In genomic region chr3:37015631-37016030, GRCh38 we compare ENCODE assay signal across 17 cellular contexts. TPM values are rescaled to one million over a fixed set of nuclear protein-coding genes. Genes with fewer than 3 reads are reported as not detected.
A peak's percentile ranks its signal among the peaks of the same experiment; 100 is the strongest.
DNase-seq lines count a peak whose midpoint lies in the region; ATAC-seq and TF ChIP-seq lines count a peak whose summit lies in the region.
"Had no signal": no experiment of that assay in that cellular context is flagged by ENCODE, and none has a peak within 500 bp of the region (broad histone marks: within the 10 kb centered on the region; RNA-seq: fewer than 3 reads in every experiment).

No MANE protein-coding gene starts in this region.

- H3K4me3 ChIP-seq in heart right ventricle (no peak overlapping the region), right atrium auricular region (no peak overlapping the region)
- H3K4me3 ChIP-seq: BLaER1 treated with 17β-estradiol and CSF1 and Interleukin-3, amounts not matched to agents 10 nM and 100 nM had no signal

- H3K27me3 ChIP-seq in heart right ventricle (no peaks in the 10 kb centered on the region), right atrium auricular region (no peaks in the 10 kb centered on the region)
- H3K27me3 ChIP-seq: BLaER1 treated with 17β-estradiol and CSF1 and Interleukin-3, amounts not matched to agents 10 nM and 100 nM had no signal

- H3K36me3 ChIP-seq in heart right ventricle: peaks cover 0 to 98% (median 42%) of the 10 kb centered on the region in 9 donors
- H3K36me3 ChIP-seq in right atrium auricular region: peaks cover 50% of the 10 kb centered on the region

- H3K9me3 Mint-ChIP-seq in stimulated activated effector memory CD8-positive, alpha-beta T cell treated with anti-CD3 and anti-CD28 coated beads, Interleukin-12 subunit alpha, Interleukin-12 subunit beta, amount 100 ng/mL, for 72 hours: no peaks in the 10 kb centered on the region
- H3K9me3 Mint-ChIP-seq: CD8-positive, alpha-beta T cell; H9 had no signal

- 42 to 61% methylated on average over 5 of the region's 5 CpGs for WGBS in heart right ventricle, 2 donors

- intact Hi-C loops in Right ventricle myocardium inferior (cut with DNase I): loop anchor here (1.0 to 5.0 kb wide), 2 partner anchors 22 to 37 kb away; partner anchors contain the start of genes EPM2AIP1 and MLH1
- intact Hi-C loops in cardiac septum (cut with DNase I): loop anchor here (5.0 kb wide), 1 partner anchor 37 kb away; no protein-coding TSS in a partner anchor
- intact Hi-C loops in heart right ventricle (cut with DNase I): loop anchor here in 3 of 10 donors (2.0 to 5.0 kb wide), 2 partner anchors 23 to 37 kb away; partner anchors contain the start of genes EPM2AIP1 (in 1 of the 3) and MLH1 (in 1 of the 3)

- no peaks in the 10 kb centered on the region for H3K36me3 Mint-ChIP-seq in stimulated activated effector memory CD8-positive, alpha-beta T cell treated with anti-CD3 and anti-CD28 coated beads, Interleukin-12 subunit alpha, Interleukin-12 subunit beta, amount 100 ng/mL, for 72 hours

- DNase-seq in Right ventricle myocardium inferior (ENCODE audit: missing footprints) (no peak), cardiac septum (ENCODE audit: low spot score) (no peak), heart right ventricle (peak in 1 of 2 donors; percentile 40), right atrium auricular region (ENCODE audit: low spot score) (no peak), RPMI8226 (no peak), AML-193 (lab: John Stamatoyannopoulos, UW) (no peak)
- DNase-seq in stimulated activated effector memory CD8-positive, alpha-beta T cell treated with anti-CD3 and anti-CD28 coated beads, Interleukin-12 subunit alpha, Interleukin-12 subunit beta, amount 100 ng/mL, for 72 hours (ENCODE audit: low spot score in 2 of 2): no peak
- DNase-seq: 8988T; Calu3; CD8-positive, alpha-beta T cell; DMS79 treated with DMSO at 0.1 percent for 48 hours; GF-D8; H9 had no signal

- peaks cover 4% of the 10 kb centered on the region for H3K4me1 Mint-ChIP-seq in stimulated activated effector memory CD8-positive, alpha-beta T cell treated with anti-CD3 and anti-CD28 coated beads, Interleukin-12 subunit alpha, Interleukin-12 subunit beta, amount 100 ng/mL, for 72 hours
- H3K4me1 Mint-ChIP-seq: B cell, H9 had no signal

- no peak for TF ChIP-seq CTCF in heart right ventricle (IDR thresholded peaks at IDR 0.05)
- no peak for TF ChIP-seq CTCF in right atrium auricular region (IDR thresholded peaks at IDR 0.05)

- peaks cover 0 to 44% (median 5%) of the 10 kb centered on the region in 9 donors for H3K4me1 ChIP-seq in heart right ventricle
- peaks cover 0 to 36% of the 10 kb centered on the region in 2 donors for H3K4me1 ChIP-seq in right atrium auricular region
- H3K4me1 ChIP-seq: BLaER1 treated with 17β-estradiol and CSF1 and Interleukin-3, amounts not matched to agents 10 nM and 100 nM had no signal

- H3K4me3 Mint-ChIP-seq in stimulated activated effector memory CD8-positive, alpha-beta T cell treated with anti-CD3 and anti-CD28 coated beads, Interleukin-12 subunit alpha, Interleukin-12 subunit beta, amount 100 ng/mL, for 72 hours: no peak overlapping the region
- H3K4me3 Mint-ChIP-seq: B cell; CD8-positive, alpha-beta T cell; H9 had no signal

- peak overlapping the region; percentile 56 for H3K27ac Mint-ChIP-seq in stimulated activated effector memory CD8-positive, alpha-beta T cell treated with anti-CD3 and anti-CD28 coated beads, Interleukin-12 subunit alpha, Interleukin-12 subunit beta, amount 100 ng/mL, for 72 hours
- H3K27ac Mint-ChIP-seq: B cell; CD8-positive, alpha-beta T cell had no signal

- ATAC-seq in Right ventricle myocardium inferior (peak; percentile 77), heart right ventricle (peak; percentile 62 to 86 (median 82)), GM19463 (IDR thresholded peaks at IDR 0.05; ENCODE audit: unreplicated experiment) (no peak)
- ATAC-seq in stimulated activated effector memory CD8-positive, alpha-beta T cell treated with anti-CD3 and anti-CD28 coated beads, Interleukin-12 subunit alpha, Interleukin-12 subunit beta, amount 100 ng/mL, for 72 hours: no peak
- ATAC-seq: CD8-positive, alpha-beta T cell had no signal

- H3K9me3 ChIP-seq in heart right ventricle (no peaks in the 10 kb centered on the region), right atrium auricular region (no peaks in the 10 kb centered on the region)
- H3K9me3 ChIP-seq: BLaER1 treated with 17β-estradiol and CSF1 and Interleukin-3, amounts not matched to agents 10 nM and 100 nM had no signal

- H3K27ac ChIP-seq in heart right ventricle (peak overlapping the region; percentile 33 to 95 (median 80)), right atrium auricular region (peak overlapping the region; percentile 26 to 65)
- H3K27ac ChIP-seq: BLaER1 treated with 17β-estradiol and CSF1 and Interleukin-3, amounts not matched to agents 10 nM and 100 nM; HL-60 had no signal

RNA-seq across cellular contexts. Expression of gene MLH1, which starts 22.3 kb away (rescaled TPM):
- total RNA-seq in Right ventricle myocardium inferior (49.3 TPM), cardiac septum (46.9 TPM), heart right ventricle (10 to 100 TPM; 48.8 to 61.7 (median 52.5) TPM), right atrium auricular region (10 to 100 TPM; 36.0 to 37.8 TPM)
- polyA plus RNA-seq in heart right ventricle: 10 to 100 TPM; 26.0 to 29.5 TPM

RNA-seq across cellular contexts. Expression of gene EPM2AIP1, which starts 22.7 kb away (rescaled TPM):
- total RNA-seq in Right ventricle myocardium inferior (19.8 TPM), cardiac septum (22.1 TPM), heart right ventricle (10 to 100 TPM; 21.0 to 36.3 (median 28.3) TPM), right atrium auricular region (10 to 100 TPM; 10.3 TPM)
- 10 to 100 TPM in 1 of 2 donors, 1 to 10 TPM in 1; 6.1 to 13.6 TPM for polyA plus RNA-seq in heart right ventricle

Comparison
In these comparisons a context has a peak if more than half of its experiments do, and no peak if none do; other contexts are left out.
1. ATAC-seq: peak in Right ventricle myocardium inferior (single experiment) and heart right ventricle (8 of 8); none in stimulated activated effector memory CD8-positive, alpha-beta T cell treated with anti-CD3 and anti-CD28 coated beads, Interleukin-12 subunit alpha, Interleukin-12 subunit beta, amount 100 ng/mL, for 72 hours (single experiment) and GM19463 (single experiment).